8 cellular contexts compared by ENCODE assay signal in the genomic region with DNA sequence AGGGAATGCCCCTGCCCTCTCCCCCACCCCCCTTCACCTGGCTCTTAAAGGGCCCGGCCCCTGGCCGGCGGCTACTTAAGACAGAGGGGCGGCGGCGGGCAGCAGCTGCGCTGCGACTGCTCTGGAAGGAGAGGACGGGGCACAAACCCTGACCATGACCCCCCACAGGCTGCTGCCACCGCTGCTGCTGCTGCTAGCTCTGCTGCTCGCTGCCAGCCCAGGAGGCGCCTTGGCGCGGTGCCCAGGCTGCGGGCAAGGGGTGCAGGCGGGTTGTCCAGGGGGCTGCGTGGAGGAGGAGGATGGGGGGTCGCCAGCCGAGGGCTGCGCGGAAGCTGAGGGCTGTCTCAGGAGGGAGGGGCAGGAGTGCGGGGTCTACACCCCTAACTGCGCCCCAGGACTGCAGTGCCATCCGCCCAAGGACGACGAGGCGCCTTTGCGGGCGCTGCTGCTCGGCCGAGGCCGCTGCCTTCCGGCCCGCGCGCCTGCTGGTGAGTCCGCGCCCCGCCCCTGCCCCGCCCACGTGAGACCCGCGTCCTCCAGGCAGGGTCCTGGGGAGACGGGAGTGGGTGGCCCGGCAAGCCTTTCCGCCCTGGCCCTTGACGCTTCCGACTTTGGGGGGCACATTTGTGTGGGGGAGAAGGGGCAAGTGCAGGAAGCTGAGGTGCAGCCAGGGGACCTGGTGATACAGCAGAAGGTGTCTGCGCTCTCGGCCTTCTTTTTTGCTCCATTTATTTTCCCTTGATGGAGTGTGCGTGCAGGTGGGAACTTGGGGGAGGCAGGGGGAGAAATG. TPM values are rescaled to one million over a fixed set of nuclear protein-coding genes. Genes with fewer than 3 reads are reported as not detected.
A peak's percentile ranks its signal among the peaks of the same experiment; 100 is the strongest.
DNase-seq lines count a peak whose midpoint lies in the region; ATAC-seq, FAIRE-seq and TF ChIP-seq lines count a peak whose summit lies in the region.

A gene with protein sequence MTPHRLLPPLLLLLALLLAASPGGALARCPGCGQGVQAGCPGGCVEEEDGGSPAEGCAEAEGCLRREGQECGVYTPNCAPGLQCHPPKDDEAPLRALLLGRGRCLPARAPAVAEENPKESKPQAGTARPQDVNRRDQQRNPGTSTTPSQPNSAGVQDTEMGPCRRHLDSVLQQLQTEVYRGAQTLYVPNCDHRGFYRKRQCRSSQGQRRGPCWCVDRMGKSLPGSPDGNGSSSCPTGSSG (plus strand): TSS at position 104 of the 790 bp plus-strand sequence. CDS start 51 bp downstream, at position 155.

- peak within 1 kb of the TSS; percentile 44 to 74 (median 62) for H3K4me3 ChIP-seq in BLaER1 treated with 17β-estradiol and CSF1 and Interleukin-3, amounts not matched to agents 10 nM and 100 nM
- H3K4me3 ChIP-seq in NT2/D1 (ENCODE audit: insufficient read length, low read depth) (peak within 1 kb of the TSS; percentile 66), testis (peak within 1 kb of the TSS; percentile 64 to 65)

- H3K27me3 Mint-ChIP-seq in nephron progenitor cell (ENCODE audit: low read depth, poor library complexity): peaks cover 53% of the 10 kb centered on the region

- H3K9ac ChIP-seq in BLaER1 treated with 17β-estradiol and CSF1 and Interleukin-3, amounts not matched to agents 10 nM and 100 nM: peak within 1 kb of the TSS; percentile 61 to 77 (median 69)
- H3K9ac ChIP-seq in NT2/D1 (ENCODE audit: insufficient read length, low read depth): peak within 1 kb of the TSS; percentile 81

- H3K4me1 Mint-ChIP-seq in nephron progenitor cell: peaks cover 57% of the 10 kb centered on the region

- peak; percentile 69 for DNase-seq in H54 (ENCODE audit: insufficient read length, low spot score)
- no peak for DNase-seq in NT2/D1 (ENCODE audit: low read depth, low spot score)
- DNase-seq in activated T-helper 1 cell treated with anti-CD3 and anti-CD28 coated beads, Interleukin-2, amount 50 U/mL, for 16 hours (ENCODE audit: low read depth in 1 of 2, low spot score in 1 of 2): peak; percentile 23 to 37
- peak; percentile 29 for DNase-seq in fibroblast of peridontal ligament (ENCODE audit: extremely low read depth)
- DNase-seq in nephron progenitor cell: peak; percentile 81
- peak; percentile 67 for DNase-seq in testis

- no peaks in the 10 kb centered on the region for H3K36me3 ChIP-seq in BLaER1 treated with 17β-estradiol and CSF1 and Interleukin-3, amounts not matched to agents 10 nM and 100 nM
- H3K36me3 ChIP-seq in NT2/D1 (ENCODE audit: insufficient read depth, insufficient read length, low read length): peaks cover 3% of the 10 kb centered on the region
- H3K36me3 ChIP-seq in testis (ENCODE audit: low read depth, missing control alignments): no peaks in the 10 kb centered on the region

- TF ChIP-seq POLR2A in H54 (IDR thresholded peaks at IDR 0.05; ENCODE audit: low read depth, low read length) (peak; percentile 69), testis (IDR thresholded peaks at IDR 0.05) (no peak)

- peaks cover 30 to 87% (median 51%) of the 10 kb centered on the region in 10 experiments for H3K4me1 ChIP-seq in BLaER1 treated with 17β-estradiol and CSF1 and Interleukin-3, amounts not matched to agents 10 nM and 100 nM
- H3K4me1 ChIP-seq in NT2/D1 (ENCODE audit: insufficient read depth, insufficient read length) (peaks cover 23% of the 10 kb centered on the region), testis (peaks cover 12% of the 10 kb centered on the region)

- no peak within 1 kb of the TSS for H3K27ac Mint-ChIP-seq in nephron progenitor cell

- TF ChIP-seq CTCF in nephron progenitor cell (IDR thresholded peaks at IDR 0.05): no peak
- peak in 1 of 3 experiments; percentile 38 for TF ChIP-seq CTCF in testis (IDR thresholded peaks at IDR 0.05)

- intact Hi-C loops in testis (cut with DNase I; ENCODE audit: low total_unique reads): loop anchor here (2.0 kb wide), 1 partner anchor 27 kb away; no protein-coding TSS in a partner anchor

- peaks cover 0 to 22% (median 20%) of the 10 kb centered on the region in 11 experiments; a peak in 17 of 22 replicates for H3K27me3 ChIP-seq in BLaER1 treated with 17β-estradiol and CSF1 and Interleukin-3, amounts not matched to agents 10 nM and 100 nM
- H3K27me3 ChIP-seq in NT2/D1 (ENCODE audit: insufficient read depth, insufficient read length) (peaks cover 31% of the 10 kb centered on the region), testis (no peaks in the 10 kb centered on the region)

- H3K27ac ChIP-seq in BLaER1 treated with 17β-estradiol and CSF1 and Interleukin-3, amounts not matched to agents 10 nM and 100 nM: peak within 1 kb of the TSS in 9 of 11 experiments; percentile 28 to 70 (median 53); a peak in 16 of 22 replicates
- H3K27ac ChIP-seq in testis: peak within 1 kb of the TSS; percentile 45 to 87

- peak within 1 kb of the TSS; percentile 95 to 100 (median 100) for H3K4me2 ChIP-seq in BLaER1 treated with 17β-estradiol and CSF1 and Interleukin-3, amounts not matched to agents 10 nM and 100 nM

- no peaks in the 10 kb centered on the region for H3K9me3 ChIP-seq in BLaER1 treated with 17β-estradiol and CSF1 and Interleukin-3, amounts not matched to agents 10 nM and 100 nM (replicated peaks in 1 of 11)
- H3K9me3 ChIP-seq in NT2/D1 (ENCODE audit: insufficient read depth, low read length): no peaks in the 10 kb centered on the region
- no peaks in the 10 kb centered on the region for H3K9me3 ChIP-seq in testis

- FAIRE-seq in H54 (lab: Jason Lieb, UNC): no peak

- H3K9me3 Mint-ChIP-seq in nephron progenitor cell: no peaks in the 10 kb centered on the region

- peak within 1 kb of the TSS; percentile 87 for H3K4me3 Mint-ChIP-seq in nephron progenitor cell

- 1 to 3% methylated on average over 6 to 49 of the region's 51 CpGs for WGBS in testis, 2 donors

- H4K20me1 ChIP-seq in BLaER1 treated with 17β-estradiol and CSF1 and Interleukin-3, amounts not matched to agents 10 nM and 100 nM: no peaks in the 10 kb centered on the region; a peak in 1 of 22 replicates

- no peak for ATAC-seq in GM18520 (IDR thresholded peaks at IDR 0.05; ENCODE audit: unreplicated experiment)

- H3K36me3 Mint-ChIP-seq in nephron progenitor cell (ENCODE audit: low read depth): no peaks in the 10 kb centered on the region

RNA-seq across cellular contexts. Expression of the gene that starts here (rescaled TPM):
- 100 to 1,000 TPM; 121 to 261 TPM for total RNA-seq in testis
- 185 TPM for polyA plus RNA-seq in testis (ENCODE audit: insufficient read depth, low read depth, low replicate concordance)
